17 cellular contexts compared by ENCODE assay signal in genomic region chr18:3611313-3612038, GRCh38.
DNase-seq lines count a peak whose midpoint lies in the region; ATAC-seq, FAIRE-seq and TF ChIP-seq lines count a peak whose summit lies in the region.
"Had no signal": no experiment of that assay in that cellular context is flagged by ENCODE, and none has a peak within 500 bp of the region (broad histone marks: within the 10 kb centered on the region; RNA-seq: fewer than 3 reads in every experiment).

No MANE protein-coding gene starts in this region.

- no peak for ATAC-seq in activated T-helper 17 cell treated with anti-CD3 and anti-CD28 coated beads, Interleukin-2, amount 50 U/mL, for 72 hours (replicated peaks)
- ATAC-seq in GM21447 (IDR thresholded peaks at IDR 0.05; ENCODE audit: unreplicated experiment) (no peak), GM19455 (IDR thresholded peaks at IDR 0.05; ENCODE audit: unreplicated experiment) (no peak), GM19328 (IDR thresholded peaks at IDR 0.05; ENCODE audit: unreplicated experiment) (no peak)
- ATAC-seq: T-cell had no signal

- peak overlapping the region; percentile 85 for H2BK5ac ChIP-seq in H1 (ENCODE audit: low read depth, low read length)

- H4K5ac ChIP-seq in H1 (ENCODE audit: insufficient read length, low read depth, low read length): no peak overlapping the region

- peak overlapping the region; percentile 88 for H3K4ac ChIP-seq in H1 (replicated peaks; ENCODE audit: insufficient read length, low read depth, low read length)

- H3K4me2 ChIP-seq in H1 (ENCODE audit: insufficient read depth in 1 of 2, low read depth in 2 of 2, low read length in 2 of 2): no peak overlapping the region

- H3K56ac ChIP-seq in H1 (replicated peaks; ENCODE audit: insufficient read length, low read depth, low read length): no peak overlapping the region

- H3K79me1 ChIP-seq in H1 (ENCODE audit: low read depth, low read length): no peaks in the 10 kb centered on the region

- peak; percentile 99 for DNase-seq in DMS79 treated with DMSO at 0.1 percent for 48 hours (lab: John Stamatoyannopoulos, UW)
- DNase-seq in NCI-H187 treated with DMSO at 0.1 percent for 48 hours (lab: John Stamatoyannopoulos, UW): peak; percentile 51
- no peak for DNase-seq in H1 (ENCODE audit: low read depth in 1 of 2, low spot score in 2 of 2)
- DNase-seq in osteocyte (ENCODE audit: extremely low spot score, unreplicated experiment): no peak
- DNase-seq: activated CD4-positive, CD25-positive, alpha-beta regulatory T cell; activated naive CD4-positive, alpha-beta T cell treated with Interleukin-2 at 50 U/mL for 16 hours; kidney; NCI-H1092 treated with DMSO at 0.1 percent for 48 hours; T-cell; testis had no signal

- peak overlapping the region; percentile 90 for H3K18ac ChIP-seq in H1 (ENCODE audit: extremely low read depth, low read length)

- H2BK120ac ChIP-seq in H1 (replicated peaks; ENCODE audit: low read depth, low read length): no peak overlapping the region

- peak overlapping the region; percentile 87 for H3K27ac Mint-ChIP-seq in osteocyte (ENCODE audit: unreplicated experiment)
- no peak overlapping the region for H3K27ac Mint-ChIP-seq in activated T-helper 17 cell treated with anti-CD3 and anti-CD28 coated beads, Interleukin-2, amount 50 U/mL, for 72 hours
- H3K27ac Mint-ChIP-seq: T-cell had no signal

- H3K23ac ChIP-seq in H1 (ENCODE audit: insufficient read length): no peak overlapping the region

- H3K27me3 Mint-ChIP-seq in osteocyte (ENCODE audit: unreplicated experiment): no peaks in the 10 kb centered on the region
- H3K27me3 Mint-ChIP-seq in activated T-helper 17 cell treated with anti-CD3 and anti-CD28 coated beads, Interleukin-2, amount 50 U/mL, for 72 hours: no peaks in the 10 kb centered on the region
- H3K27me3 Mint-ChIP-seq: T-cell had no signal

- H2AFZ ChIP-seq in H1 (ENCODE audit: low read length): no peak overlapping the region

- H3K9me3 ChIP-seq in H1 (ENCODE audit: insufficient read depth in 2 of 2, low read depth in 1 of 2, low read length in 1 of 2): no peaks in the 10 kb centered on the region
- H3K9me3 ChIP-seq: testis had no signal

- peaks cover 0 to 17% of the 10 kb centered on the region in 2 experiments; a peak in 3 of 4 replicates for H3K79me2 ChIP-seq in H1 (ENCODE audit: control insufficient read depth in 1 of 2, insufficient read depth in 2 of 2, low read length in 2 of 2)

- no peaks in the 10 kb centered on the region for H3K27me3 ChIP-seq in H1 (replicated peaks in 1 of 4; ENCODE audit: control insufficient read depth in 3 of 4, extremely low read depth in 1 of 4, insufficient read depth in 3 of 4, low read length in 3 of 4)
- H3K27me3 ChIP-seq: testis had no signal

- H3K27ac ChIP-seq in H1 (ENCODE audit: low read depth, low read length): no peak overlapping the region
- H3K27ac ChIP-seq: C4-2B, testis had no signal

- H2AK5ac ChIP-seq in H1 (ENCODE audit: low read depth, low read length): no peak overlapping the region

- no peaks in the 10 kb centered on the region for H3K23me2 ChIP-seq in H1 (ENCODE audit: low read depth, low read length)

- no peaks in the 10 kb centered on the region for H3K36me3 Mint-ChIP-seq in osteocyte (ENCODE audit: unreplicated experiment)
- no peaks in the 10 kb centered on the region for H3K36me3 Mint-ChIP-seq in activated T-helper 17 cell treated with anti-CD3 and anti-CD28 coated beads, Interleukin-2, amount 50 U/mL, for 72 hours (ENCODE audit: low read depth)
- H3K36me3 Mint-ChIP-seq: T-cell had no signal

- TF ChIP-seq POLR2A in H1 (IDR thresholded peaks at IDR 0.05; ENCODE audit: control extremely low read depth in 1 of 2, low read depth in 2 of 2, low read length in 2 of 2): no peak

- CTCF ChIA-PET in H1 (lab: Charles Lee; ENCODE audit: partially characterized antibody): interaction anchor here (0.9 to 1.8 kb wide), 5 partner anchors 16 to 134 kb away, joined by 3 to 5 read pairs (median 3); no protein-coding TSS in a partner anchor

- H2BK20ac ChIP-seq in H1 (ENCODE audit: low read length): no peak overlapping the region

- no peak for TF ChIP-seq CTCF in H1 (IDR thresholded peaks at IDR 0.05; ENCODE audit: control extremely low read depth in 1 of 3, insufficient read depth in 1 of 3, low read depth in 1 of 3, low read length in 3 of 3)
- TF ChIP-seq CTCF in osteocyte (IDR thresholded peaks at IDR 0.05): no peak

- no peak for FAIRE-seq in H1 (lab: Jason Lieb, UNC)
- FAIRE-seq: bronchial epithelial cell, endometrium, kidney had no signal

- no peak overlapping the region for H3K9ac ChIP-seq in H1 (replicated peaks in 1 of 4; ENCODE audit: extremely low read depth in 1 of 4, low read depth in 3 of 4, low read length in 3 of 4)

- no peak overlapping the region for H3K14ac ChIP-seq in H1 (ENCODE audit: insufficient read length)

- H3K4me1 Mint-ChIP-seq in osteocyte (ENCODE audit: unreplicated experiment): peaks cover 32% of the 10 kb centered on the region
- H3K4me1 Mint-ChIP-seq in activated T-helper 17 cell treated with anti-CD3 and anti-CD28 coated beads, Interleukin-2, amount 50 U/mL, for 72 hours: peaks cover 4% of the 10 kb centered on the region

- H2BK12ac ChIP-seq in H1 (ENCODE audit: low read depth, low read length): no peak overlapping the region

- H4K8ac ChIP-seq in H1 (ENCODE audit: extremely low read depth, insufficient read depth, low read length): no peak overlapping the region; the same call in 1 of the 2 replicates

- WGBS in H1 (ENCODE audit: extremely low coverage in 1 of 2, insufficient coverage in 1 of 2, insufficient read length in 1 of 2, insufficient replicate concordance in 2 of 2, low coverage in 1 of 2, low lambda C conversion rate in 2 of 2, missing lambda C conversion rate in 1 of 2), 2 experiments: 67% methylated on average over 15 of the region's 15 CpGs; no CpG with 5 or more reads in 1 of the 2 experiments

- H3K9me3 Mint-ChIP-seq in osteocyte (ENCODE audit: unreplicated experiment): no peaks in the 10 kb centered on the region
- H3K9me3 Mint-ChIP-seq in activated T-helper 17 cell treated with anti-CD3 and anti-CD28 coated beads, Interleukin-2, amount 50 U/mL, for 72 hours: no peaks in the 10 kb centered on the region
- H3K9me3 Mint-ChIP-seq: T-cell had no signal

- no peak overlapping the region for H3K4me3 Mint-ChIP-seq in osteocyte (ENCODE audit: unreplicated experiment)
- no peak overlapping the region for H3K4me3 Mint-ChIP-seq in activated T-helper 17 cell treated with anti-CD3 and anti-CD28 coated beads, Interleukin-2, amount 50 U/mL, for 72 hours
- H3K4me3 Mint-ChIP-seq: T-cell had no signal

- POLR2A ChIA-PET in H1 (lab: Charles Lee; ENCODE audit: partially characterized antibody): interaction anchor here (0.5 to 4.3 kb wide), 12 partner anchors 9 to 316 kb away, joined by 3 to 38 read pairs (median 3); no protein-coding TSS in a partner anchor

- no peak overlapping the region for H3K4me3 ChIP-seq in H1 (ENCODE audit: extremely low read depth in 1 of 4, insufficient read depth in 2 of 4, low read depth in 3 of 4, low read length in 4 of 4)
- H3K4me3 ChIP-seq: testis had no signal

- H2BK15ac ChIP-seq in H1 (ENCODE audit: low read length): no peak overlapping the region

- H3K4me1 ChIP-seq in H1 (replicated peaks in 1 of 4; ENCODE audit: control insufficient read depth in 3 of 4, insufficient read depth in 4 of 4, low read length in 3 of 4): peaks cover 0 to 11% (median 5%) of the 10 kb centered on the region in 4 experiments; a peak in 6 of 7 replicates

- H4K20me1 ChIP-seq in H1 (replicated peaks in 1 of 2; ENCODE audit: control insufficient read depth in 1 of 2, insufficient read depth in 2 of 2, low read length in 2 of 2): no peaks in the 10 kb centered on the region

- no peak for TF ChIP-seq RAD21 in H1 (IDR thresholded peaks at IDR 0.05 in 1 of 2, conservative IDR thresholded peaks at IDR 0.05 in 1 of 2; ENCODE audit: low read depth in 2 of 2, low read length in 2 of 2)

- H3K36me3 ChIP-seq in H1 (ENCODE audit: control insufficient read depth in 2 of 4, insufficient read depth in 4 of 4, low read length in 3 of 4): peaks cover 0 to 26% (median 8%) of the 10 kb centered on the region in 4 experiments; a peak in 4 of 8 replicates

- TF ChIP-seq EP300 in H1 (IDR thresholded peaks at IDR 0.05; ENCODE audit: borderline replicate concordance in 1 of 2, low read depth in 2 of 2, low read length in 2 of 2): no peak

- H4K91ac ChIP-seq in H1 (replicated peaks; ENCODE audit: insufficient read length, low read length): peak overlapping the region; percentile 25

TF ChIP-seq in H1, 55 proteins besides CTCF, POLR2A, EP300 and RAD21:
- no peak for TF ChIP-seq GTF2F1 (IDR thresholded peaks at IDR 0.05; ENCODE audit: borderline replicate concordance, low read depth, low read length)
- TF ChIP-seq BCL11A (IDR thresholded peaks at IDR 0.05; ENCODE audit: low read depth in 2 of 2, low read length in 2 of 2): no peak
- no peak for TF ChIP-seq BACH1 (IDR thresholded peaks at IDR 0.05; ENCODE audit: low read length)
- TF ChIP-seq SP1 (IDR thresholded peaks at IDR 0.05; ENCODE audit: low read depth, low read length): no peak
- TF ChIP-seq POLR2AphosphoS5 (IDR thresholded peaks at IDR 0.05; ENCODE audit: low read depth, low read length): no peak
- TF ChIP-seq CBX5 (IDR thresholded peaks at IDR 0.05; ENCODE audit: low read depth, low read length): no peak
- TF ChIP-seq ATF2 (IDR thresholded peaks at IDR 0.05; ENCODE audit: low read length): no peak
- TF ChIP-seq PHF8 (conservative IDR thresholded peaks at IDR 0.05; ENCODE audit: low read depth, low read length): no peak
- no peak for TF ChIP-seq TCF12 (IDR thresholded peaks at IDR 0.05; ENCODE audit: low read depth, low read length)
- no peak for TF ChIP-seq JUN (IDR thresholded peaks at IDR 0.05; ENCODE audit: low read depth, low read length)
TF ChIP-seq in H1: peak in this region for 0.

Comparison
In these comparisons a context has a peak if more than half of its experiments do, and no peak if none do; other contexts are left out.
1. DNase-seq: peak in DMS79 treated with DMSO at 0.1 percent for 48 hours (single experiment) and NCI-H187 treated with DMSO at 0.1 percent for 48 hours (single experiment); none in H1 (0 of 2) and osteocyte (single experiment).